In the genomic region with DNA sequence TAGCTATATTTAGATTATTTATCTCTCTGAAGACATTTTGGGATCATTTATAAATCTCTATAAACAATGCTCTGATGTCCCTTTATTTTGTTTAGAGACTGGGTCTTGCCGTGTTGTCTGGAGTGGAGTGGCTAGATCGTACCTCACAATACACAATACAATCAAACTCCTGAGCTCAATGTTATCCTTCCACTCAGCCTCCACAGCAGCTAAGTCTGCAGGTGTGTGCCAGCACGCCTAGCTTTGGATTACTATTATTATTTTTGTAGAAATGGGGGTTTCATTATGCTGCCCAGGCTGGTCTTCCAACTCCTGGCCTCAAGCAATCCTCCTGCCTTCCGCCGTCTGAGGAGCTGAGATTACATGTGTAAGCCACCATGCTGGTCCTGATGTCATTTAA, we compare ENCODE assay signal across 2 cellular contexts.
DNase-seq lines count a peak whose midpoint lies in the region; TF ChIP-seq lines count a peak whose summit lies in the region.
"Not testable (repeated sequence)": the region's sequence is repeated elsewhere in the genome, so short reads cannot be mapped to it uniquely, and the experiment has no call there.

No MANE protein-coding gene starts in this region.

- H3K9ac ChIP-seq in Karpas-422 (ENCODE audit: low read length); endodermal cell (ENCODE audit: extremely low read depth, low read length, poor library complexity, severe bottlenecking): not testable (repeated sequence)

- H3K27me3 Mint-ChIP-seq in endodermal cell (ENCODE audit: insufficient read depth) = not testable (repeated sequence)

- not testable (repeated sequence) for H3K27ac Mint-ChIP-seq in endodermal cell

- 61 to 74% methylated on average over 2 to 3 of the region's 5 CpGs for WGBS in endodermal cell (ENCODE audit: insufficient coverage in 1 of 2, insufficient read length in 1 of 2), 2 experiments

- peak; percentile 33 for DNase-seq in Karpas-422
- DNase-seq in endodermal cell = not testable (repeated sequence)

- H3K4me3 ChIP-seq in Karpas-422 (ENCODE audit: low read length) = not testable (repeated sequence)
- H3K4me3 ChIP-seq in endodermal cell (ENCODE audit: low read length) = peak overlapping the region; percentile 58

- not testable (repeated sequence) for H3K27ac ChIP-seq in Karpas-422 (ENCODE audit: low read length); endodermal cell (ENCODE audit: low read depth, low read length)

- H3K27me3 ChIP-seq in Karpas-422 (ENCODE audit: low read length); endodermal cell (ENCODE audit: control insufficient read depth, insufficient read depth, low read length, poor library complexity, severe bottlenecking): not testable (repeated sequence)

- not testable (repeated sequence) for TF ChIP-seq CTCF in endodermal cell (conservative IDR thresholded peaks at IDR 0.05)

- H3K9me3 ChIP-seq in Karpas-422 (ENCODE audit: low read length) = not testable (repeated sequence)
- H3K9me3 ChIP-seq in endodermal cell (ENCODE audit: control insufficient read depth, low read length) = peaks cover 79% of the 10 kb centered on the region

- H2AFZ ChIP-seq in Karpas-422 (ENCODE audit: low read length) = not testable (repeated sequence)

- H3K4me3 Mint-ChIP-seq in endodermal cell = not testable (repeated sequence)

- H4K20me1 ChIP-seq in Karpas-422 (ENCODE audit: insufficient read depth, low read depth, low read length) = not testable (repeated sequence)

- H3K4me1 Mint-ChIP-seq in endodermal cell = not testable (repeated sequence)

- H3K36me3 Mint-ChIP-seq in endodermal cell (ENCODE audit: low read depth) = not testable (repeated sequence)

- peaks cover 82% of the 10 kb centered on the region for H3K9me3 Mint-ChIP-seq in endodermal cell

- H3K79me2 ChIP-seq in Karpas-422 (ENCODE audit: low read length) = not testable (repeated sequence)

- not testable (repeated sequence) for H3K9me2 ChIP-seq in Karpas-422 (replicated peaks; ENCODE audit: insufficient read depth, low read length)

- not testable (repeated sequence) for H3K4me1 ChIP-seq in Karpas-422 (ENCODE audit: low read length); endodermal cell (ENCODE audit: control insufficient read depth, insufficient read depth, low read length)

- not testable (repeated sequence) for H3K4me2 ChIP-seq in Karpas-422 (ENCODE audit: low read depth, low read length, poor library complexity, severe bottlenecking)

- H3K36me3 ChIP-seq in Karpas-422 (ENCODE audit: insufficient read depth, low read length); endodermal cell (ENCODE audit: control insufficient read depth, insufficient read depth, low read length): not testable (repeated sequence)
